In genomic region chr20:35327074-35327976, GRCh38 we compare ENCODE assay signal across 1 cellular context.
TF ChIP-seq lines count a peak whose summit lies in the region.

No MANE protein-coding gene starts in this region.

TF ChIP-seq in HepG2, 621 proteins besides CTCF, POLR2A, EP300 and RAD21 (continued from another document):
- TF ChIP-seq ZBTB4 (CRISPR knock-in tag; IDR thresholded peaks at IDR 0.05; ENCODE audit: borderline replicate concordance) (0 out of 2 replicates have a peak, but pooled peaks have one; percentile 42), ZBTB20 (CRISPR knock-in tag; IDR thresholded peaks at IDR 0.05; ENCODE audit: borderline replicate concordance, low read depth) (peak; percentile 98), GMEB2 (CRISPR knock-in tag; IDR thresholded peaks at IDR 0.05; ENCODE audit: low read depth) (0 out of 2 replicates have a peak, but pooled peaks have one; percentile 45), ZNF281 (CRISPR knock-in tag; IDR thresholded peaks at IDR 0.05; ENCODE audit: borderline replicate concordance) (peak; percentile 53; the same call in 1 of the 2 replicates), MTA1 (CRISPR knock-in tag; IDR thresholded peaks at IDR 0.05; ENCODE audit: borderline replicate concordance) (peak; percentile 81), GLMP (CRISPR knock-in tag; IDR thresholded peaks at IDR 0.05; ENCODE audit: borderline replicate concordance) (no peak), ZNF772 (CRISPR knock-in tag; IDR thresholded peaks at IDR 0.05) (peak; percentile 93), ZNF781 (CRISPR knock-in tag; IDR thresholded peaks at IDR 0.05; ENCODE audit: borderline replicate concordance, not compliant biosample characterization) (peak; percentile 83), KMT2A (CRISPR knock-in tag; IDR thresholded peaks at IDR 0.05) (peak; percentile 65; the same call in 1 of the 2 replicates), MXD3 (CRISPR knock-in tag; IDR thresholded peaks at IDR 0.05) (0 out of 2 replicates have a peak, but pooled peaks have one; percentile 42), ZNF766 (CRISPR knock-in tag; IDR thresholded peaks at IDR 0.05; ENCODE audit: borderline replicate concordance) (peak; percentile 65), ZNF792 (CRISPR knock-in tag; IDR thresholded peaks at IDR 0.05) (peak; percentile 100), ZNF782 (CRISPR knock-in tag; IDR thresholded peaks at IDR 0.05; ENCODE audit: borderline replicate concordance) (peak; percentile 41; the same call in 1 of the 2 replicates)
